ENCODE assay signal across 8 cellular contexts in the genomic region with DNA sequence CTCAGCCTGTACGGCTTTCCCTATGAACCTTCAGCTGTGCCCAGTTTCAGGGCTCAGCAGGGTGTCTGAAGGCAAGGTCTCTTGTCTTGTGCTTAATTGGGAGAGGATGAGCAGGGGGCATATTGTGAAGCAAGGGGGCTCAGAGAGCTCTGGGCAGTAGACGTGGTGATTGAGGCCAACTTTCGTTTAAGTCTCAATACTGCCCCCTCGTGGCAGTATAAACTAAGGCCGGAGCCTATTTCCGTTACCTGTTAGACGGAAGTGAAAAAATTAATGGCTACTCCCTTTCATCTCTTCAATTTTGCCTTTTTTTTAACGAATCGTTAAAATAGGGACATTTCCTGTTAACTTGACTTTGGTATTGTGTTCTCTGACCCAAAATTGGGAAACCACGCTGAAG.
A peak's percentile ranks its signal among the peaks of the same experiment; 100 is the strongest.
DNase-seq lines count a peak whose midpoint lies in the region; ATAC-seq and TF ChIP-seq lines count a peak whose summit lies in the region.

No MANE protein-coding gene starts in this region.

- in situ Hi-C loops in KBM-7 (cut with MboI; ENCODE audit: low pct_unique_long_range_greater_than_20kb, low sequenced_read_pairs): no loop called here

- H3K4me3 ChIP-seq in WERI-Rb-1 (ENCODE audit: low read depth, low read length): no peak overlapping the region

- intact Hi-C loops in head of caudate nucleus (cut with DNase I): no loop called here

- TF ChIP-seq CTCF in WERI-Rb-1 (IDR thresholded peaks at IDR 0.05; ENCODE audit: low read depth, low read length): peak; percentile 62

- H3K27ac ChIP-seq in WERI-Rb-1: no peak overlapping the region

- DNase-seq in activated CD8-positive, alpha-beta memory T cell treated with anti-CD3 and anti-CD28 coated beads, Interleukin-2, amount 50 U/mL, for 48 hours: peak; percentile 56
- no peak for DNase-seq in activated CD8-positive, alpha-beta memory T cell treated with anti-CD3 and anti-CD28 coated beads for 24 hours
- DNase-seq in KBM-7 (peak; percentile 56), WERI-Rb-1 (peak; percentile 54), head of caudate nucleus (peak; percentile 13 to 92 (median 74)), renal cortical epithelial cell (ENCODE audit: low read depth) (peak; percentile 39), HCEC 1CT (no peak)

- no peaks in the 10 kb centered on the region for H3K9me3 ChIP-seq in WERI-Rb-1 (ENCODE audit: severe bottlenecking)

- no peaks in the 10 kb centered on the region for H3K27me3 ChIP-seq in WERI-Rb-1 (ENCODE audit: insufficient read depth, low read depth, severe bottlenecking)

- ATAC-seq in GM21390 (IDR thresholded peaks at IDR 0.05; ENCODE audit: unreplicated experiment): peak; percentile 88

- no peaks in the 10 kb centered on the region for H3K36me3 ChIP-seq in WERI-Rb-1

Comparison
In these comparisons a context has a peak if more than half of its experiments do, and no peak if none do; other contexts are left out.
1. DNase-seq: peak in activated CD8-positive, alpha-beta memory T cell treated with anti-CD3 and anti-CD28 coated beads, Interleukin-2, amount 50 U/mL, for 48 hours (single experiment), KBM-7 (single experiment), WERI-Rb-1 (single experiment), head of caudate nucleus (42 of 42) and renal cortical epithelial cell (single experiment); none in activated CD8-positive, alpha-beta memory T cell treated with anti-CD3 and anti-CD28 coated beads for 24 hours (single experiment) and HCEC 1CT (single experiment).